Comparison of ENCODE assay signal across 8 cellular contexts in genomic region chr5:172697123-172698121, GRCh38.
A peak's percentile ranks its signal among the peaks of the same experiment; 100 is the strongest.
DNase-seq lines count a peak whose midpoint lies in the region; ATAC-seq and TF ChIP-seq lines count a peak whose summit lies in the region.

No MANE protein-coding gene starts in this region.

- ATAC-seq in HG02798 (IDR thresholded peaks at IDR 0.05; ENCODE audit: poor library complexity, unreplicated experiment) = peak; percentile 76

- in situ Hi-C loops in astrocyte of the cerebellum (cut with HindIII; ENCODE audit: low sequenced_read_pairs) = no loop called here

- TF ChIP-seq CTCF in GM12873 (IDR thresholded peaks at IDR 0.05; ENCODE audit: insufficient read depth, low read depth, low read length, missing control alignments) (peak; percentile 96), astrocyte of the cerebellum (IDR thresholded peaks at IDR 0.05; ENCODE audit: low read depth, low read length, missing control alignments) (peak; percentile 81), retinal pigment epithelial cell (conservative IDR thresholded peaks at IDR 0.05; ENCODE audit: low read depth, low read length) (peak; percentile 89)

- peak overlapping the region; percentile 45 for H3K4me3 ChIP-seq in astrocyte of the cerebellum (ENCODE audit: low read depth, low read length)
- peak overlapping the region; percentile 51 for H3K4me3 ChIP-seq in retinal pigment epithelial cell (ENCODE audit: low read length)

- peak; percentile 65 for DNase-seq in NCI-H1694 treated with DMSO at 0.1 percent for 48 hours (lab: John Stamatoyannopoulos, UW)
- peak; percentile 61 for DNase-seq in T-helper 22 cell (ENCODE audit: low read depth)
- peak; percentile 69 for DNase-seq in astrocyte of the cerebellum (ENCODE audit: low read depth)
- DNase-seq in hippocampal formation (lab: John Stamatoyannopoulos, UW) = peak; percentile 77 to 82
- no peak for DNase-seq in retinal pigment epithelial cell (ENCODE audit: low read depth)
- DNase-seq in cortex of kidney (lab: John Stamatoyannopoulos, UW) = no peak

Comparison
In these comparisons a context has a peak if more than half of its experiments do, and no peak if none do; other contexts are left out.
1. DNase-seq: peak in NCI-H1694 treated with DMSO at 0.1 percent for 48 hours (single experiment), T-helper 22 cell (single experiment), astrocyte of the cerebellum (single experiment) and hippocampal formation (2 of 2); none in retinal pigment epithelial cell (single experiment) and cortex of kidney (single experiment).
2. Peak in every context shown above with its lines, with median percentiles within 50 percentile points of each other: CTCF ChIP-seq.